In genomic region chr10:33263453-33263852, GRCh38 we compare ENCODE assay signal across 9 cellular contexts.
DNase-seq lines count a peak whose midpoint lies in the region; ATAC-seq and TF ChIP-seq lines count a peak whose summit lies in the region.
"Had no signal": no experiment of that assay in that cellular context is flagged by ENCODE, and none has a peak within 500 bp of the region (broad histone marks: within the 10 kb centered on the region; RNA-seq: fewer than 3 reads in every experiment).

No MANE protein-coding gene starts in this region.

- H3K36me3 ChIP-seq in breast epithelium (no peaks in the 10 kb centered on the region), hepatocyte (replicated peaks; ENCODE audit: insufficient read depth, low read depth) (no peaks in the 10 kb centered on the region), subcutaneous abdominal adipose tissue (ENCODE audit: control insufficient read depth in 5 of 5, insufficient read depth in 5 of 5, low read length in 5 of 5) (peaks cover 30 to 76% (median 46%) of the 10 kb centered on the region in 5 donors)

- no peak for ATAC-seq in stimulated activated memory B cell treated with anti-CD40 and anti-IgM and Interleukin-4, amounts not matched to agents 10 μg/mL and 1 μg/mL and 100 μg/mL, for 72 hours

- peak overlapping the region; percentile 52 for H3K4me2 ChIP-seq in hepatocyte

- H3K27me3 Mint-ChIP-seq in MCF 10A (ENCODE audit: insufficient read depth, unreplicated experiment), result no peaks in the 10 kb centered on the region
- H3K27me3 Mint-ChIP-seq in activated naive CD8-positive, alpha-beta T cell treated with anti-CD3 and anti-CD28 coated beads for 36 hours, result peaks cover 7% of the 10 kb centered on the region
- H3K27me3 Mint-ChIP-seq in stimulated activated memory B cell treated with anti-CD40 and anti-IgM and Interleukin-4, amounts not matched to agents 10 μg/mL and 1 μg/mL and 100 μg/mL, for 72 hours, result peaks cover 18% of the 10 kb centered on the region

- intact Hi-C loops in MCF 10A (cut with micrococcal nuclease), result no loop called here
- intact Hi-C loops in breast epithelium (cut with DNase I; ENCODE audit: low total_unique reads), result no loop called here

- peak overlapping the region; percentile 49 for H3K4me3 Mint-ChIP-seq in MCF 10A (ENCODE audit: unreplicated experiment)
- H3K4me3 Mint-ChIP-seq in activated naive CD8-positive, alpha-beta T cell treated with anti-CD3 and anti-CD28 coated beads for 36 hours, result no peak overlapping the region
- H3K4me3 Mint-ChIP-seq in stimulated activated memory B cell treated with anti-CD40 and anti-IgM and Interleukin-4, amounts not matched to agents 10 μg/mL and 1 μg/mL and 100 μg/mL, for 72 hours, result no peak overlapping the region

- peak overlapping the region; percentile 89 for H3K27ac Mint-ChIP-seq in MCF 10A (ENCODE audit: low read depth, unreplicated experiment)
- peak overlapping the region; percentile 38 for H3K27ac Mint-ChIP-seq in activated naive CD8-positive, alpha-beta T cell treated with anti-CD3 and anti-CD28 coated beads for 36 hours
- H3K27ac Mint-ChIP-seq in stimulated activated memory B cell treated with anti-CD40 and anti-IgM and Interleukin-4, amounts not matched to agents 10 μg/mL and 1 μg/mL and 100 μg/mL, for 72 hours, result no peak overlapping the region

- CTCF ChIA-PET in MCF 10A (lab: Yijun Ruan, JAX), result interaction anchor here (0.6 to 1.1 kb wide), 4 partner anchors 16 to 323 kb away, joined by 3 to 12 read pairs (median 4); no protein-coding TSS in a partner anchor

- no peak overlapping the region for H3K27ac ChIP-seq in breast epithelium
- H3K27ac ChIP-seq in hepatocyte, result peak overlapping the region; percentile 88
- peak overlapping the region; percentile 8 for H3K27ac ChIP-seq in subcutaneous abdominal adipose tissue (ENCODE audit: low read depth, low read length)

- TF ChIP-seq CTCF in MCF 10A (IDR thresholded peaks at IDR 0.05; ENCODE audit: unreplicated experiment) (no peak), breast epithelium (IDR thresholded peaks at IDR 0.05) (no peak), hepatocyte (IDR thresholded peaks at IDR 0.05; ENCODE audit: poor library complexity) (no peak)

- H3K4me3 ChIP-seq in breast epithelium, result no peak overlapping the region
- no peak overlapping the region for H3K4me3 ChIP-seq in hepatocyte
- H3K4me3 ChIP-seq in subcutaneous abdominal adipose tissue (ENCODE audit: low read depth in 1 of 5, low read length in 5 of 5), result no peak overlapping the region

- no peaks in the 10 kb centered on the region for H3K79me2 ChIP-seq in hepatocyte

- H3K27me3 ChIP-seq in breast epithelium, result no peaks in the 10 kb centered on the region
- no peaks in the 10 kb centered on the region for H3K27me3 ChIP-seq in hepatocyte
- H3K27me3 ChIP-seq in subcutaneous abdominal adipose tissue (ENCODE audit: control insufficient read depth in 5 of 5, insufficient read depth in 4 of 5, low read length in 5 of 5), result no peaks in the 10 kb centered on the region

- no peak overlapping the region for H3K9ac ChIP-seq in subcutaneous abdominal adipose tissue (ENCODE audit: low read length in 5 of 5)

- H3K9me3 Mint-ChIP-seq in MCF 10A (ENCODE audit: unreplicated experiment), result peaks cover 7% of the 10 kb centered on the region
- peaks cover 2% of the 10 kb centered on the region for H3K9me3 Mint-ChIP-seq in activated naive CD8-positive, alpha-beta T cell treated with anti-CD3 and anti-CD28 coated beads for 36 hours
- peaks cover 5% of the 10 kb centered on the region for H3K9me3 Mint-ChIP-seq in stimulated activated memory B cell treated with anti-CD40 and anti-IgM and Interleukin-4, amounts not matched to agents 10 μg/mL and 1 μg/mL and 100 μg/mL, for 72 hours

- peak; percentile 35 for DNase-seq in MCF 10A (ENCODE audit: unreplicated experiment)
- no peak for DNase-seq in breast epithelium (ENCODE audit: low spot score in 2 of 2)
- no peak for DNase-seq in activated naive CD8-positive, alpha-beta T cell treated with anti-CD3 and anti-CD28 coated beads for 36 hours
- no peak for DNase-seq in hepatocyte (ENCODE audit: low spot score)
- DNase-seq in OCI-M2 (lab: John Stamatoyannopoulos, UW; ENCODE audit: unreplicated experiment), result no peak
- no peak for DNase-seq in T-helper 2 cell
- DNase-seq: DMS79 treated with DMSO at 0.1 percent for 48 hours had no signal

- H4K20me1 ChIP-seq in hepatocyte (ENCODE audit: insufficient read depth, poor library complexity, severe bottlenecking), result no peaks in the 10 kb centered on the region

- no peaks in the 10 kb centered on the region for H3K9me2 ChIP-seq in hepatocyte (replicated peaks; ENCODE audit: insufficient read depth)

- H2AFZ ChIP-seq in hepatocyte, result no peak overlapping the region

- H3K36me3 Mint-ChIP-seq in MCF 10A (ENCODE audit: insufficient read depth, unreplicated experiment), result peaks cover 26% of the 10 kb centered on the region
- no peaks in the 10 kb centered on the region for H3K36me3 Mint-ChIP-seq in activated naive CD8-positive, alpha-beta T cell treated with anti-CD3 and anti-CD28 coated beads for 36 hours
- H3K36me3 Mint-ChIP-seq in stimulated activated memory B cell treated with anti-CD40 and anti-IgM and Interleukin-4, amounts not matched to agents 10 μg/mL and 1 μg/mL and 100 μg/mL, for 72 hours, result no peaks in the 10 kb centered on the region

- POLR2A ChIA-PET in MCF 10A (lab: Yijun Ruan, JAX), result interaction anchor here (0.6 to 2.1 kb wide), 9 partner anchors 8 to 312 kb away, joined by 3 to 20 read pairs (median 3); no protein-coding TSS in a partner anchor

- H3K4me1 ChIP-seq in breast epithelium (no peaks in the 10 kb centered on the region), hepatocyte (ENCODE audit: insufficient read depth) (peaks cover 11% of the 10 kb centered on the region), subcutaneous abdominal adipose tissue (ENCODE audit: control insufficient read depth in 5 of 5, insufficient read depth in 5 of 5, low read length in 5 of 5) (peaks cover 0 to 36% (median 5%) of the 10 kb centered on the region in 5 donors)

- BruUV-seq in MCF 10A (replicated peaks; lab: Mats Ljungman, UMichigan), result no TSS peak

- no peak for TF ChIP-seq POLR2A in breast epithelium (IDR thresholded peaks at IDR 0.05)

- H3K4me1 Mint-ChIP-seq in MCF 10A (ENCODE audit: insufficient read depth, unreplicated experiment), result peaks cover 39% of the 10 kb centered on the region
- peaks cover 21% of the 10 kb centered on the region for H3K4me1 Mint-ChIP-seq in activated naive CD8-positive, alpha-beta T cell treated with anti-CD3 and anti-CD28 coated beads for 36 hours
- no peaks in the 10 kb centered on the region for H3K4me1 Mint-ChIP-seq in stimulated activated memory B cell treated with anti-CD40 and anti-IgM and Interleukin-4, amounts not matched to agents 10 μg/mL and 1 μg/mL and 100 μg/mL, for 72 hours

- 63% methylated on average over 4 of the region's 4 CpGs for WGBS in hepatocyte (ENCODE audit: low lambda C conversion rate, missing lambda C conversion rate)

- no peaks in the 10 kb centered on the region for H3K9me3 ChIP-seq in breast epithelium
- H3K9me3 ChIP-seq in hepatocyte (ENCODE audit: low read depth), result no peaks in the 10 kb centered on the region
- H3K9me3 ChIP-seq in subcutaneous abdominal adipose tissue (ENCODE audit: control insufficient read depth in 5 of 5, low read length in 5 of 5), result no peaks in the 10 kb centered on the region

Comparison
In these comparisons a context has a peak if more than half of its experiments do, and no peak if none do; other contexts are left out.
1. H3K27ac ChIP-seq: peak in hepatocyte (single experiment) and subcutaneous abdominal adipose tissue (single experiment); none in breast epithelium (0 of 2).